Comparison of ENCODE assay signal across 21 cellular contexts in the genomic region with DNA sequence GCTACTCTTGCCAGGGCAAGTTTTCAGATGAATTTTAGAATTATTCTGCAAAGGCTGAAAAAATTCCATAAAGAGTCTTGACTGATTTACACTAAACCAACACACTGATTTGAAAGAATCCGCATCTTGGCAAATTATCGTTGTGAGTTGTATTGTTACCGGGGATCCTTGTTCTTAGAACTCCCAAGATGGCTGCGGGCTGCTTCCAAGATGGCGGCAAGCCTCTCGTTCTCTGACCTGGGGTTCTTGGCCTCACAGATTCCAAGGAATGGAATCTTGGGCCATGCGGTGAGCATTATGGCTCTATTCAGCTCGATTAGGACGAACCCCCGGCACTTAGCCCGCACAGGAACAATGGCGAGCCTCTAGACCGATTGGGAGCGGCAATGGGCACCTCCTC.
A peak's percentile ranks its signal among the peaks of the same experiment; 100 is the strongest.
DNase-seq lines count a peak whose midpoint lies in the region; FAIRE-seq and TF ChIP-seq lines count a peak whose summit lies in the region.
"Had no signal": no experiment of that assay in that cellular context is flagged by ENCODE, and none has a peak within 500 bp of the region (broad histone marks: within the 10 kb centered on the region; RNA-seq: fewer than 3 reads in every experiment).

No MANE protein-coding gene starts in this region.

- 0 out of 2 replicates have a peak overlapping the region, but pooled peaks have one; percentile 25 for H2AFZ ChIP-seq in H1 (ENCODE audit: low read length)

- no peaks in the 10 kb centered on the region for H4K20me1 ChIP-seq in H1 (replicated peaks in 1 of 2; ENCODE audit: control insufficient read depth in 1 of 2, insufficient read depth in 2 of 2, low read length in 2 of 2)
- H4K20me1 ChIP-seq: BLaER1 treated with 17β-estradiol and CSF1 and Interleukin-3, amounts not matched to agents 10 nM and 100 nM had no signal

- H2BK20ac ChIP-seq in H1 (ENCODE audit: low read length), result no peak overlapping the region

- no peak for FAIRE-seq in H1 (lab: Jason Lieb, UNC)
- FAIRE-seq: A549, D721Med, G401.6, GM12891, GM19239 had no signal

- H2BK5ac ChIP-seq in H1 (ENCODE audit: low read depth, low read length), result no peak overlapping the region

- no peak overlapping the region for H3K23ac ChIP-seq in H1 (ENCODE audit: insufficient read length)

- no peak overlapping the region; the same call in 1 of the 2 replicates for H2BK12ac ChIP-seq in H1 (ENCODE audit: low read depth, low read length)

- no peak overlapping the region for H2BK120ac ChIP-seq in H1 (replicated peaks; ENCODE audit: low read depth, low read length)

- TF ChIP-seq EP300 in H1 (IDR thresholded peaks at IDR 0.05; ENCODE audit: borderline replicate concordance in 1 of 2, low read depth in 2 of 2, low read length in 2 of 2), result no peak

- H3K4me3 ChIP-seq in H1 (ENCODE audit: extremely low read depth in 1 of 4, insufficient read depth in 2 of 4, low read depth in 3 of 4, low read length in 4 of 4) (no peak overlapping the region), testis (peak overlapping the region; percentile 7 to 12)
- H3K4me3 ChIP-seq: A549; BLaER1 treated with 17β-estradiol and CSF1 and Interleukin-3, amounts not matched to agents 10 nM and 100 nM had no signal

- H3K4me1 ChIP-seq in H1 (replicated peaks in 1 of 4; ENCODE audit: control insufficient read depth in 3 of 4, insufficient read depth in 4 of 4, low read length in 3 of 4), result peaks cover 0 to 3% (median under 1%) of the 10 kb centered on the region in 4 experiments; a peak in 2 of 7 replicates
- no peaks in the 10 kb centered on the region for H3K4me1 ChIP-seq in testis
- H3K4me1 ChIP-seq: A549 had no signal

- H2BK15ac ChIP-seq in H1 (ENCODE audit: low read length), result no peak overlapping the region

- H3K9ac ChIP-seq in H1 (replicated peaks in 1 of 4; ENCODE audit: extremely low read depth in 1 of 4, low read depth in 3 of 4, low read length in 3 of 4), result no peak overlapping the region
- H3K9ac ChIP-seq: BLaER1 treated with 17β-estradiol and CSF1 and Interleukin-3, amounts not matched to agents 10 nM and 100 nM had no signal

- no peak overlapping the region for H3K18ac ChIP-seq in H1 (ENCODE audit: extremely low read depth, low read length)

- 87% methylated on average over 14 of the region's 14 CpGs; no CpG with 5 or more reads in 1 of the 2 experiments for WGBS in H1 (ENCODE audit: extremely low coverage in 1 of 2, insufficient coverage in 1 of 2, insufficient read length in 1 of 2, insufficient replicate concordance in 2 of 2, low coverage in 1 of 2, low lambda C conversion rate in 2 of 2, missing lambda C conversion rate in 1 of 2), 2 experiments
- 70 to 78% methylated on average over 14 of the region's 14 CpGs for WGBS in testis, 2 donors

- POLR2A ChIA-PET in H1 (lab: Charles Lee; ENCODE audit: partially characterized antibody), result interaction anchor here (1.2 to 1.3 kb wide), 2 partner anchors 26 to 42 kb away, joined by 3 to 4 read pairs; no protein-coding TSS in a partner anchor

- H4K91ac ChIP-seq in H1 (replicated peaks; ENCODE audit: insufficient read length, low read length), result no peak overlapping the region

- peak overlapping the region; percentile 22; the same call in 1 of the 2 replicates for H4K8ac ChIP-seq in H1 (ENCODE audit: extremely low read depth, insufficient read depth, low read length)

- H3K4me2 ChIP-seq in H1 (ENCODE audit: insufficient read depth in 1 of 2, low read depth in 2 of 2, low read length in 2 of 2), result no peak overlapping the region
- H3K4me2 ChIP-seq: A549; BLaER1 treated with 17β-estradiol and CSF1 and Interleukin-3, amounts not matched to agents 10 nM and 100 nM had no signal

- CTCF ChIA-PET in H1 (lab: Charles Lee; ENCODE audit: partially characterized antibody), result no interaction called here

- DNase-seq in activated effector memory CD4-positive, alpha-beta T cell treated with anti-CD3 and anti-CD28 coated beads, Interleukin-2, amount 50 U/mL, for 16 hours, result peak; percentile 16
- DNase-seq in activated effector memory CD4-positive, alpha-beta T cell treated with Interleukin-2 at 50 U/mL for 16 hours, result no peak
- DNase-seq in H1 (ENCODE audit: low read depth in 1 of 2, low spot score in 2 of 2), result no peak
- peak; percentile 33 for DNase-seq in testis
- DNase-seq in iPS-NIHi7 (ENCODE audit: extremely low spot score), result no peak
- no peak for DNase-seq in HCEC 1CT
- DNase-seq: AML-193; Caco-2; Calu3; CD4-positive, alpha-beta T cell; CD8-positive, alpha-beta T cell; DMS79 treated with DMSO at 0.1 percent for 48 hours; GF-D8 had no signal

- no peak overlapping the region for H2AK5ac ChIP-seq in H1 (ENCODE audit: low read depth, low read length)

- H3K79me2 ChIP-seq in H1 (ENCODE audit: control insufficient read depth in 1 of 2, insufficient read depth in 2 of 2, low read length in 2 of 2), result no peaks in the 10 kb centered on the region

- H3K36me3 ChIP-seq in H1 (ENCODE audit: control insufficient read depth in 2 of 4, insufficient read depth in 4 of 4, low read length in 3 of 4) (no peaks in the 10 kb centered on the region), testis (ENCODE audit: low read depth, missing control alignments) (no peaks in the 10 kb centered on the region)
- H3K36me3 ChIP-seq: BLaER1 treated with 17β-estradiol and CSF1 and Interleukin-3, amounts not matched to agents 10 nM and 100 nM had no signal

- no peak overlapping the region for H4K5ac ChIP-seq in H1 (ENCODE audit: insufficient read length, low read depth, low read length)

- H3K27ac ChIP-seq in H1 (ENCODE audit: low read depth, low read length) (no peak overlapping the region), testis (no peak overlapping the region)
- H3K27ac ChIP-seq: 22Rv1; A549; BLaER1 treated with 17β-estradiol and CSF1 and Interleukin-3, amounts not matched to agents 10 nM and 100 nM; C4-2B had no signal

- peaks cover 5 to 10% of the 10 kb centered on the region in 2 experiments; a peak in 3 of 4 replicates for H3K9me3 ChIP-seq in H1 (ENCODE audit: insufficient read depth in 2 of 2, low read depth in 1 of 2, low read length in 1 of 2)
- no peaks in the 10 kb centered on the region for H3K9me3 ChIP-seq in testis
- H3K9me3 ChIP-seq: A549, Caco-2 had no signal

- no peaks in the 10 kb centered on the region for H3K79me1 ChIP-seq in H1 (ENCODE audit: low read depth, low read length)

- intact Hi-C loops in testis (cut with DNase I; ENCODE audit: low total_unique reads), result no loop called here

- no peak overlapping the region for H3K56ac ChIP-seq in H1 (replicated peaks; ENCODE audit: insufficient read length, low read depth, low read length)

- H3K14ac ChIP-seq in H1 (ENCODE audit: insufficient read length), result no peak overlapping the region

- H3K27me3 ChIP-seq in H1 (replicated peaks in 1 of 4; ENCODE audit: control insufficient read depth in 3 of 4, extremely low read depth in 1 of 4, insufficient read depth in 3 of 4, low read length in 3 of 4), result no peaks in the 10 kb centered on the region
- no peaks in the 10 kb centered on the region for H3K27me3 ChIP-seq in testis
- H3K27me3 ChIP-seq: BLaER1 treated with 17β-estradiol and CSF1 and Interleukin-3, amounts not matched to agents 10 nM and 100 nM had no signal

- no peak for TF ChIP-seq RAD21 in H1 (IDR thresholded peaks at IDR 0.05 in 1 of 2, conservative IDR thresholded peaks at IDR 0.05 in 1 of 2; ENCODE audit: low read depth in 2 of 2, low read length in 2 of 2)

- TF ChIP-seq CTCF in H1 (IDR thresholded peaks at IDR 0.05; ENCODE audit: control extremely low read depth in 1 of 3, insufficient read depth in 1 of 3, low read depth in 1 of 3, low read length in 3 of 3) (no peak), testis (IDR thresholded peaks at IDR 0.05) (no peak)

- TF ChIP-seq POLR2A in H1 (IDR thresholded peaks at IDR 0.05; ENCODE audit: control extremely low read depth in 1 of 2, low read depth in 2 of 2, low read length in 2 of 2) (no peak), testis (IDR thresholded peaks at IDR 0.05) (no peak)

- no peak overlapping the region for H3K4ac ChIP-seq in H1 (replicated peaks; ENCODE audit: insufficient read length, low read depth, low read length)

- no peaks in the 10 kb centered on the region for H3K23me2 ChIP-seq in H1 (ENCODE audit: low read depth, low read length)

TF ChIP-seq in H1, 55 proteins besides CTCF, POLR2A, EP300 and RAD21:
- TF ChIP-seq YY1 (IDR thresholded peaks at IDR 0.05; ENCODE audit: low read depth, low read length) (0 out of 2 replicates have a peak, but pooled peaks have one; percentile 59), MAX (IDR thresholded peaks at IDR 0.05) (no peak)

Comparison
In these comparisons a context has a peak if more than half of its experiments do, and no peak if none do; other contexts are left out.
1. DNase-seq: peak in activated effector memory CD4-positive, alpha-beta T cell treated with anti-CD3 and anti-CD28 coated beads, Interleukin-2, amount 50 U/mL, for 16 hours (single experiment) and testis (single experiment); none in activated effector memory CD4-positive, alpha-beta T cell treated with Interleukin-2 at 50 U/mL for 16 hours (single experiment), H1 (0 of 2), iPS-NIHi7 (single experiment) and HCEC 1CT (single experiment).
2. H3K4me3 ChIP-seq: peak in testis (2 of 2); none in H1 (0 of 4).